8 cellular contexts compared by ENCODE assay signal in genomic region chr16:85612801-85613608, GRCh38. TPM values are rescaled to one million over a fixed set of nuclear protein-coding genes. Genes with fewer than 3 reads are reported as not detected.
DNase-seq lines count a peak whose midpoint lies in the region; ATAC-seq and TF ChIP-seq lines count a peak whose summit lies in the region.

Gene GSE1, plus strand, starts transcription at chr16:85613322. Its CDS starts 70 bp downstream, at chr16:85613392.

- H3K27me3 ChIP-seq in gastrocnemius medialis: no peaks in the 10 kb centered on the region

- TF ChIP-seq POLR2A in gastrocnemius medialis (IDR thresholded peaks at IDR 0.05): peak; percentile 74 to 84

- intact Hi-C loops in gastrocnemius medialis (cut with DNase I; ENCODE audit: low total_unique reads): loop anchor here (5.0 kb wide), 3 partner anchors 104 to 326 kb away; no protein-coding TSS in a partner anchor

- H3K4me1 ChIP-seq in gastrocnemius medialis: peaks cover 49 to 52% of the 10 kb centered on the region in 2 donors

- H3K27ac ChIP-seq in gastrocnemius medialis: peak within 1 kb of the TSS; percentile 91 to 99 (median 95)

- H3K4me3 ChIP-seq in astrocyte of the spinal cord (ENCODE audit: low read depth, low read length) (peak within 1 kb of the TSS; percentile 49), gastrocnemius medialis (peak within 1 kb of the TSS; percentile 66 to 96 (median 81))

- peak; percentile 50 for ATAC-seq in HG02759 (IDR thresholded peaks at IDR 0.05; ENCODE audit: unreplicated experiment)
- ATAC-seq in gastrocnemius medialis: peak; percentile 43 to 46
- ATAC-seq in HG03457 (IDR thresholded peaks at IDR 0.05; ENCODE audit: unreplicated experiment): no peak

- no peaks in the 10 kb centered on the region for H3K9me3 ChIP-seq in gastrocnemius medialis

- no peaks in the 10 kb centered on the region for H3K36me3 ChIP-seq in gastrocnemius medialis

- in situ Hi-C loops in GM13977 (cut with MboI; ENCODE audit: low pct_unique_long_range_greater_than_20kb, low sequenced_read_pairs, unreplicated experiment) (no loop called here), astrocyte of the spinal cord (cut with HindIII; ENCODE audit: low sequenced_read_pairs) (no loop called here), gastrocnemius medialis (cut with MboI; ENCODE audit: low sequenced_read_pairs in 4 of 4) (no loop called here)

- TF ChIP-seq CTCF in GM13977 (IDR thresholded peaks at IDR 0.05; ENCODE audit: extremely low read depth, insufficient read depth, missing control alignments) (no peak), astrocyte of the spinal cord (IDR thresholded peaks at IDR 0.05; ENCODE audit: low read depth, low read length) (no peak), gastrocnemius medialis (IDR thresholded peaks at IDR 0.05 in 4 of 5, conservative IDR thresholded peaks at IDR 0.05 in 1 of 5) (no peak)

- DNase-seq in GM13977 (ENCODE audit: low spot score): peak; percentile 96
- peak; percentile 65 for DNase-seq in NCI-H1417 treated with DMSO at 0.1 percent for 48 hours (lab: John Stamatoyannopoulos, UW)
- DNase-seq in T-helper 1 cell: peak; percentile 38 to 72 (median 59)
- peak; percentile 77 for DNase-seq in astrocyte of the spinal cord (ENCODE audit: low read depth, low spot score)
- peak in 30 of 51 donors; percentile 10 to 71 (median 38) for DNase-seq in hypothalamus (lab: John Stamatoyannopoulos, UW)
- DNase-seq in gastrocnemius medialis: peak; percentile 95 to 98

RNA-seq across cellular contexts. Expression of gene GSE1, which starts in this region (rescaled TPM):
- total RNA-seq in gastrocnemius medialis: 10 to 100 TPM; 45.1 to 89.3 (median 71.3) TPM

Comparison
In these comparisons a context has a peak if more than half of its experiments do, and no peak if none do; other contexts are left out.
1. DNase-seq: peak in every context shown above with its lines; median percentile 96 in gastrocnemius medialis; 96 in GM13977; 77 in astrocyte of the spinal cord; 65 in NCI-H1417 treated with DMSO at 0.1 percent for 48 hours; 59 in T-helper 1 cell; 38 in hypothalamus.